Comparison of ENCODE assay signal across 21 cellular contexts in genomic region chr13:24150613-24151012, GRCh38.
"Had no signal": no experiment of that assay in that cellular context is flagged by ENCODE, and none has a peak within 500 bp of the region (broad histone marks: within the 10 kb centered on the region; RNA-seq: fewer than 3 reads in every experiment).

No MANE protein-coding gene starts in this region.

- FAIRE-seq: HTR-8/SVneo, RCC 7860 had no signal

- H3K9ac ChIP-seq: SK-N-SH had no signal

- H3K9me2 ChIP-seq: SK-N-SH had no signal

- H3K9me3 ChIP-seq: SK-N-SH had no signal

- DNase-seq: Karpas-422, KG1, MM.1S, NCI-H1092 treated with DMSO at 0.1 percent for 48 hours, NCI-H1436, NCI-H187, NCI-H2029, NCI-H2081 treated with DMSO at 0.1 percent for 48 hours, NCI-H2171, NCI-H226, NCI-H446, NCI-H510A, NCI-H524 treated with DMSO at 0.1 percent for 48 hours, NCI-H69, NCI-H774, Right ventricle myocardium superior, RPMI8226, SIG-M5, SK-N-SH had no signal

- H3K4me2 ChIP-seq: SK-N-SH had no signal
